Comparison of ENCODE assay signal across 12 cellular contexts in genomic region chr6:3001146-3001772, GRCh38. TPM values are rescaled to one million over a fixed set of nuclear protein-coding genes. Genes with fewer than 3 reads are reported as not detected.
DNase-seq lines count a peak whose midpoint lies in the region; ATAC-seq, FAIRE-seq and TF ChIP-seq lines count a peak whose summit lies in the region.
"Had no signal": no experiment of that assay in that cellular context is flagged by ENCODE, and none has a peak within 500 bp of the region (broad histone marks: within the 10 kb centered on the region; RNA-seq: fewer than 3 reads in every experiment).

No MANE protein-coding gene starts in this region.

- H3K4me3 ChIP-seq in Panc1 (ENCODE audit: low read depth in 2 of 2, low read length in 2 of 2), result no peak overlapping the region
- H3K4me3 ChIP-seq in H1 (ENCODE audit: extremely low read depth in 1 of 4, insufficient read depth in 2 of 4, low read depth in 3 of 4, low read length in 4 of 4), result peak overlapping the region in 1 of 4 experiments; percentile 85; a peak in 1 of 8 replicates

- peaks cover 0 to 2% of the 10 kb centered on the region in 2 experiments for H4K20me1 ChIP-seq in H1 (replicated peaks in 1 of 2; ENCODE audit: control insufficient read depth in 1 of 2, insufficient read depth in 2 of 2, low read length in 2 of 2)

- peaks cover 11% of the 10 kb centered on the region for H3K23me2 ChIP-seq in H1 (ENCODE audit: low read depth, low read length)

- H3K23ac ChIP-seq in H1 (ENCODE audit: insufficient read length), result no peak overlapping the region

- intact Hi-C loops in Panc1 (cut with micrococcal nuclease; ENCODE audit: unreplicated experiment), result no loop called here

- H3K79me2 ChIP-seq in H1 (ENCODE audit: control insufficient read depth in 1 of 2, insufficient read depth in 2 of 2, low read length in 2 of 2), result peaks cover 0 to 11% of the 10 kb centered on the region in 2 experiments; a peak in 1 of 4 replicates

- TF ChIP-seq EP300 in H1 (IDR thresholded peaks at IDR 0.05; ENCODE audit: borderline replicate concordance in 1 of 2, low read depth in 2 of 2, low read length in 2 of 2), result no peak

- no peaks in the 10 kb centered on the region for H3K9me3 Mint-ChIP-seq in T-helper 1 cell treated with Interleukin-12 subunit alpha and Interleukin-12 subunit beta and Interleukin-4 antibody, amounts not matched to agents 30 μg/mL and 1 μg/mL, for 36 hours
- no peaks in the 10 kb centered on the region for H3K9me3 Mint-ChIP-seq in osteocyte (ENCODE audit: unreplicated experiment)

- H3K18ac ChIP-seq in H1 (ENCODE audit: extremely low read depth, low read length), result no peak overlapping the region

- no peak for FAIRE-seq in H1 (lab: Jason Lieb, UNC)
- FAIRE-seq: keratinocyte had no signal

- no peak overlapping the region for H3K27ac Mint-ChIP-seq in T-helper 1 cell treated with Interleukin-12 subunit alpha and Interleukin-12 subunit beta and Interleukin-4 antibody, amounts not matched to agents 30 μg/mL and 1 μg/mL, for 36 hours
- H3K27ac Mint-ChIP-seq in osteocyte (ENCODE audit: unreplicated experiment), result peak overlapping the region; percentile 95

- no peak overlapping the region for H3K56ac ChIP-seq in H1 (replicated peaks; ENCODE audit: insufficient read length, low read depth, low read length)

- POLR2A ChIA-PET in Panc1 (lab: Charles Lee), result interaction anchor here (1.0 kb wide), 1 partner anchor 16 kb away, joined by 4 read pairs; no protein-coding TSS in a partner anchor
- POLR2A ChIA-PET in H1 (lab: Charles Lee; ENCODE audit: partially characterized antibody), result interaction anchor here (1.0 to 4.5 kb wide), 10 partner anchors 9 to 74 kb away, joined by 3 to 47 read pairs (median 8); no protein-coding TSS in a partner anchor

- ATAC-seq in Panc1, result no peak
- no peak for ATAC-seq in HG02642 (IDR thresholded peaks at IDR 0.05; ENCODE audit: poor library complexity, unreplicated experiment)

- no peak overlapping the region for H3K9ac ChIP-seq in H1 (replicated peaks in 1 of 4; ENCODE audit: extremely low read depth in 1 of 4, low read depth in 3 of 4, low read length in 3 of 4)
- H3K9ac ChIP-seq: parathyroid adenoma had no signal

- H3K27me3 Mint-ChIP-seq in T-helper 1 cell treated with Interleukin-12 subunit alpha and Interleukin-12 subunit beta and Interleukin-4 antibody, amounts not matched to agents 30 μg/mL and 1 μg/mL, for 36 hours (ENCODE audit: low read depth), result no peaks in the 10 kb centered on the region
- no peaks in the 10 kb centered on the region for H3K27me3 Mint-ChIP-seq in osteocyte (ENCODE audit: unreplicated experiment)

- no peak overlapping the region for H3K4ac ChIP-seq in H1 (replicated peaks; ENCODE audit: insufficient read length, low read depth, low read length)

- no peak overlapping the region for H2AK5ac ChIP-seq in H1 (ENCODE audit: low read depth, low read length)

- H2BK5ac ChIP-seq in H1 (ENCODE audit: low read depth, low read length), result no peak overlapping the region

- H4K8ac ChIP-seq in H1 (ENCODE audit: extremely low read depth, insufficient read depth, low read length), result no peak overlapping the region

- CTCF ChIA-PET in Panc1 (lab: Charles Lee) (interaction anchor here (0.6 to 1.2 kb wide), 6 partner anchors 11 to 55 kb away, joined by 3 read pairs; no protein-coding TSS in a partner anchor), H1 (lab: Charles Lee; ENCODE audit: partially characterized antibody) (interaction anchor here (0.6 to 3.7 kb wide), 26 partner anchors 11 to 230 kb away, joined by 3 to 28 read pairs (median 5); no protein-coding TSS in a partner anchor)

- H3K4me1 Mint-ChIP-seq in T-helper 1 cell treated with Interleukin-12 subunit alpha and Interleukin-12 subunit beta and Interleukin-4 antibody, amounts not matched to agents 30 μg/mL and 1 μg/mL, for 36 hours (ENCODE audit: low read depth), result peaks cover 23% of the 10 kb centered on the region
- H3K4me1 Mint-ChIP-seq in osteocyte (ENCODE audit: unreplicated experiment), result peaks cover 27% of the 10 kb centered on the region

- no peak for TF ChIP-seq CTCF in Panc1 (IDR thresholded peaks at IDR 0.05)
- TF ChIP-seq CTCF in H1 (IDR thresholded peaks at IDR 0.05; ENCODE audit: control extremely low read depth in 1 of 3, insufficient read depth in 1 of 3, low read depth in 1 of 3, low read length in 3 of 3), result no peak
- TF ChIP-seq CTCF in osteocyte (IDR thresholded peaks at IDR 0.05), result no peak

- no peak overlapping the region for H4K91ac ChIP-seq in H1 (replicated peaks; ENCODE audit: insufficient read length, low read length)

- H2AFZ ChIP-seq in H1 (ENCODE audit: low read length), result no peak overlapping the region
- H2AFZ ChIP-seq: parathyroid adenoma had no signal

- no peak for TF ChIP-seq POLR2A in H1 (IDR thresholded peaks at IDR 0.05; ENCODE audit: control extremely low read depth in 1 of 2, low read depth in 2 of 2, low read length in 2 of 2)

- no peak for TF ChIP-seq RAD21 in H1 (IDR thresholded peaks at IDR 0.05 in 1 of 2, conservative IDR thresholded peaks at IDR 0.05 in 1 of 2; ENCODE audit: low read depth in 2 of 2, low read length in 2 of 2)

- peak overlapping the region; percentile 36 to 39; a peak in 3 of 4 replicates for H3K4me2 ChIP-seq in H1 (ENCODE audit: insufficient read depth in 1 of 2, low read depth in 2 of 2, low read length in 2 of 2)

- BruUV-seq in Panc1 (replicated peaks; lab: Mats Ljungman, UMichigan), result TSS peak; percentile 74

- DNase-seq in T-helper 1 cell (no peak), Panc1 (ENCODE audit: low read depth, low spot score) (no peak), H1 (ENCODE audit: low read depth in 1 of 2, low spot score in 2 of 2) (no peak), osteocyte (ENCODE audit: extremely low spot score, unreplicated experiment) (no peak), NCI-H524 (lab: John Stamatoyannopoulos, UW) (no peak), midbrain (lab: John Stamatoyannopoulos, UW) (no peak)
- DNase-seq: esophagus squamous epithelium, upper lobe of right lung had no signal

- no peaks in the 10 kb centered on the region for H3K27me3 ChIP-seq in Panc1 (ENCODE audit: control insufficient read depth, insufficient read depth, low read length)
- no peaks in the 10 kb centered on the region for H3K27me3 ChIP-seq in H1 (replicated peaks in 1 of 4; ENCODE audit: control insufficient read depth in 3 of 4, extremely low read depth in 1 of 4, insufficient read depth in 3 of 4, low read length in 3 of 4)
- H3K27me3 ChIP-seq: esophagus squamous epithelium, upper lobe of right lung had no signal

- H3K36me3 ChIP-seq in Panc1 (ENCODE audit: control insufficient read depth, insufficient read depth, low read length), result no peaks in the 10 kb centered on the region; the same call in 1 of the 2 replicates
- H3K36me3 ChIP-seq in H1 (ENCODE audit: control insufficient read depth in 2 of 4, insufficient read depth in 4 of 4, low read length in 3 of 4), result peaks cover 0 to 8% (median 5%) of the 10 kb centered on the region in 4 experiments; a peak in 3 of 8 replicates

- no peaks in the 10 kb centered on the region for H3K79me1 ChIP-seq in H1 (ENCODE audit: low read depth, low read length)

- no peak overlapping the region for H3K14ac ChIP-seq in H1 (ENCODE audit: insufficient read length)

- no peak overlapping the region for H2BK120ac ChIP-seq in H1 (replicated peaks; ENCODE audit: low read depth, low read length)

- peaks cover 20% of the 10 kb centered on the region for H3K36me3 Mint-ChIP-seq in T-helper 1 cell treated with Interleukin-12 subunit alpha and Interleukin-12 subunit beta and Interleukin-4 antibody, amounts not matched to agents 30 μg/mL and 1 μg/mL, for 36 hours (ENCODE audit: low read depth)
- H3K36me3 Mint-ChIP-seq in osteocyte (ENCODE audit: unreplicated experiment), result peaks cover 16% of the 10 kb centered on the region

- in situ Hi-C loops in Panc1 (cut with HindIII; ENCODE audit: low pct_unique_long_range_greater_than_20kb, low sequenced_read_pairs), result no loop called here

- H4K5ac ChIP-seq in H1 (ENCODE audit: insufficient read length, low read depth, low read length), result no peak overlapping the region

- 84% methylated on average over 11 of the region's 11 CpGs; no CpG with 5 or more reads in 1 of the 2 experiments for WGBS in H1 (ENCODE audit: extremely low coverage in 1 of 2, insufficient coverage in 1 of 2, insufficient read length in 1 of 2, insufficient replicate concordance in 2 of 2, low coverage in 1 of 2, low lambda C conversion rate in 2 of 2, missing lambda C conversion rate in 1 of 2), 2 experiments

- H3K27ac ChIP-seq in Panc1 (ENCODE audit: low read length) (peak overlapping the region; percentile 77), H1 (ENCODE audit: low read depth, low read length) (no peak overlapping the region)
- H3K27ac ChIP-seq: parathyroid adenoma, upper lobe of right lung had no signal

- no peak overlapping the region for H2BK12ac ChIP-seq in H1 (ENCODE audit: low read depth, low read length)

- H3K4me3 Mint-ChIP-seq in T-helper 1 cell treated with Interleukin-12 subunit alpha and Interleukin-12 subunit beta and Interleukin-4 antibody, amounts not matched to agents 30 μg/mL and 1 μg/mL, for 36 hours, result peak overlapping the region; percentile 87
- peak overlapping the region; percentile 87 for H3K4me3 Mint-ChIP-seq in osteocyte (ENCODE audit: unreplicated experiment)

- H2BK20ac ChIP-seq in H1 (ENCODE audit: low read length), result no peak overlapping the region

- no peak overlapping the region for H2BK15ac ChIP-seq in H1 (ENCODE audit: low read length)

- H3K9me3 ChIP-seq in Panc1 (ENCODE audit: control insufficient read depth, insufficient read depth, low read depth, low read length) (no peaks in the 10 kb centered on the region), H1 (ENCODE audit: insufficient read depth in 2 of 2, low read depth in 1 of 2, low read length in 1 of 2) (no peaks in the 10 kb centered on the region)
- H3K9me3 ChIP-seq: esophagus squamous epithelium, upper lobe of right lung had no signal

- peaks cover 8% of the 10 kb centered on the region for H3K4me1 ChIP-seq in Panc1 (ENCODE audit: control insufficient read depth, insufficient read depth, low read length)
- peaks cover 0 to 9% (median 1%) of the 10 kb centered on the region in 4 experiments; a peak in 4 of 7 replicates for H3K4me1 ChIP-seq in H1 (replicated peaks in 1 of 4; ENCODE audit: control insufficient read depth in 3 of 4, insufficient read depth in 4 of 4, low read length in 3 of 4)

RNA-seq across cellular contexts. Expression of gene NQO2, which starts 1.6 kb away (rescaled TPM):
- 45.7 TPM for total RNA-seq in Panc1 (2021; ENCODE audit: unreplicated experiment)
- polyA plus RNA-seq in Panc1 (2012; ENCODE audit: insufficient read length), result 49.3 TPM
- total RNA-seq in H1 (2021; fragmentation: NEBNext Ultra II Directional; extraction: Animal tissue kit (Norgen Biotek cat#: 25700)), result 126 and 135 TPM in 2 replicates
- 135 and 168 TPM in 2 replicates for polyA plus RNA-seq in H1 (2011; rRNA removed)
- polyA plus RNA-seq in H1 (2011; cell fraction: cytosol; rRNA removed), result 159 TPM
- polyA plus RNA-seq in H1 (2011; cell fraction: nucleus; rRNA removed), result 86.7 TPM
- 137 to 177 TPM (median 167 TPM) in 4 replicates for polyA plus RNA-seq in H1 (2012, experiment 1 of 2)
- polyA plus RNA-seq in H1 (2012, experiment 2 of 2), result 169 TPM
- polyA plus RNA-seq in H1 (2013, experiment 1 of 2), result 90.2 TPM
- polyA plus RNA-seq in H1 (2013, experiment 2 of 2), result 97.3 TPM
- 98.2 and 115 TPM in 2 replicates for polyA minus RNA-seq in H1 (2011; rRNA and poly(A)+ RNA removed)
- 83.5 TPM for polyA minus RNA-seq in H1 (2011; cell fraction: cytosol; rRNA and poly(A)+ RNA removed)
- 27.6 TPM for polyA minus RNA-seq in H1 (2011; cell fraction: nucleus; rRNA and poly(A)+ RNA removed)
- 35.5 and 40.1 TPM in 2 replicates for total RNA-seq in osteocyte

RNA-seq across cellular contexts. Expression of gene SERPINB6, which starts 29.9 kb away (rescaled TPM):
- total RNA-seq in Panc1 (2021; ENCODE audit: unreplicated experiment), result 131 TPM
- polyA plus RNA-seq in Panc1 (2012; ENCODE audit: insufficient read length), result 155 TPM
- 29.4 and 31.2 TPM in 2 replicates for total RNA-seq in H1 (2021; fragmentation: NEBNext Ultra II Directional; extraction: Animal tissue kit (Norgen Biotek cat#: 25700))
- 27.2 and 29.5 TPM in 2 replicates for polyA plus RNA-seq in H1 (2011; rRNA removed)
- polyA plus RNA-seq in H1 (2011; cell fraction: cytosol; rRNA removed), result 32.8 TPM
- polyA plus RNA-seq in H1 (2011; cell fraction: nucleus; rRNA removed), result 24.9 TPM
- 27.7 to 33.6 TPM (median 29.1 TPM) in 4 replicates for polyA plus RNA-seq in H1 (2012, experiment 1 of 2)
- 22.1 TPM for polyA plus RNA-seq in H1 (2012, experiment 2 of 2)
- polyA plus RNA-seq in H1 (2013, experiment 1 of 2), result 31.5 TPM
- polyA plus RNA-seq in H1 (2013, experiment 2 of 2), result 31.6 TPM
- polyA minus RNA-seq in H1 (2011; rRNA and poly(A)+ RNA removed), result 13.3 and 15.1 TPM in 2 replicates
- 12.4 TPM for polyA minus RNA-seq in H1 (2011; cell fraction: cytosol; rRNA and poly(A)+ RNA removed)
- polyA minus RNA-seq in H1 (2011; cell fraction: nucleus; rRNA and poly(A)+ RNA removed), result 9.6 TPM
- 90.2 and 93.1 TPM in 2 replicates for total RNA-seq in osteocyte
